Comparison of ENCODE assay signal across 31 cellular contexts in the genomic region with DNA sequence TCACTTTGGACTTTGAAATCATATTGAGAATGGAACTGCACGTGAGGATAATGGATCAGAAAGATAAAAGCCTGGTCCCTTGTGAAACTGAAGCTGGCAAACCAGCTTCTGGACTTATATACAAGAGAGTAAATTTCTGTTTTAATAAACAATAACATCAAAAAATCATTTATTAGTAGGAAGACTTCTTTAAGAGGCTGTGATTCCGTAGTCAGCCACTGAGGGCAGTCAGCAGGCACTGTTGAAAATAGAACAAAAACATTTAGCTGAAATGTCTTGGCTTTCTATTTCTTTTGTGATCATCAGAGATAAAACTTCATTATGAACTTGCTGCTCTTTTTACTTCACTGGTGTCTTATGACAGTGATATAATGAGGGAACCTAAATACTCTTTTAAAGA.
"Had no signal": no experiment of that assay in that cellular context is flagged by ENCODE, and none has a peak within 500 bp of the region (broad histone marks: within the 10 kb centered on the region; RNA-seq: fewer than 3 reads in every experiment).

No MANE protein-coding gene starts in this region.

- H3K9me3 Mint-ChIP-seq: activated naive CD4-positive, alpha-beta T cell treated with anti-CD3 and anti-CD28 coated beads, Interleukin-2, amount 50 U/mL, for 24 hours had no signal

- H3K27me3 Mint-ChIP-seq: activated CD4-positive, alpha-beta memory T cell treated with anti-CD3 and anti-CD28 coated beads, Interleukin-2, amount 10 ng/mL, durations not matched to agents 7 days and 5 days; activated CD8-positive, alpha-beta memory T cell treated with anti-CD3 and anti-CD28 coated beads, Interleukin-2, amount 10 ng/mL, durations not matched to agents 7 days and 5 days; activated naive CD4-positive, alpha-beta T cell treated with anti-CD3 and anti-CD28 coated beads, Interleukin-2, amount 50 U/mL, for 24 hours; activated naive CD8-positive, alpha-beta T cell treated with anti-CD3 and anti-CD28 coated beads, Interleukin-2, amount 10 ng/mL, durations not matched to agents 7 days and 5 days; central memory CD8-positive, alpha-beta T cell had no signal

- H3K36me3 Mint-ChIP-seq: activated naive CD4-positive, alpha-beta T cell treated with anti-CD3 and anti-CD28 coated beads, Interleukin-2, amount 50 U/mL, for 24 hours; activated naive CD8-positive, alpha-beta T cell treated with anti-CD3 and anti-CD28 coated beads, Interleukin-2, amount 10 ng/mL, durations not matched to agents 7 days and 5 days had no signal

- H3K27ac Mint-ChIP-seq: activated CD4-positive, alpha-beta memory T cell treated with anti-CD3 and anti-CD28 coated beads, Interleukin-2, amount 10 ng/mL, durations not matched to agents 7 days and 5 days; activated CD8-positive, alpha-beta memory T cell treated with anti-CD3 and anti-CD28 coated beads, Interleukin-2, amount 10 ng/mL, durations not matched to agents 7 days and 5 days; activated naive CD4-positive, alpha-beta T cell treated with anti-CD3 and anti-CD28 coated beads, Interleukin-2, amount 50 U/mL, for 24 hours; activated naive CD8-positive, alpha-beta T cell treated with anti-CD3 and anti-CD28 coated beads, Interleukin-2, amount 10 ng/mL, durations not matched to agents 7 days and 5 days had no signal

- H3K27ac ChIP-seq: ascending aorta, cardiac muscle cell, SJCRH30, SK-N-MC, WERI-Rb-1 had no signal

- ATAC-seq: activated CD8-positive, alpha-beta memory T cell treated with anti-CD3 and anti-CD28 coated beads, Interleukin-2, amount 10 ng/mL, durations not matched to agents 7 days and 5 days; Panc1 had no signal

- H3K4me3 Mint-ChIP-seq: activated CD4-positive, alpha-beta memory T cell treated with anti-CD3 and anti-CD28 coated beads, Interleukin-2, amount 10 ng/mL, durations not matched to agents 7 days and 5 days; activated CD8-positive, alpha-beta memory T cell treated with anti-CD3 and anti-CD28 coated beads, Interleukin-2, amount 10 ng/mL, durations not matched to agents 7 days and 5 days; activated naive CD4-positive, alpha-beta T cell treated with anti-CD3 and anti-CD28 coated beads, Interleukin-2, amount 50 U/mL, for 24 hours; activated naive CD8-positive, alpha-beta T cell treated with anti-CD3 and anti-CD28 coated beads, Interleukin-2, amount 10 ng/mL, durations not matched to agents 7 days and 5 days; central memory CD8-positive, alpha-beta T cell had no signal

- DNase-seq: activated CD4-positive, alpha-beta memory T cell treated with anti-CD3 and anti-CD28 coated beads, Interleukin-2, amount 10 ng/mL, durations not matched to agents 7 days and 5 days; activated CD4-positive, alpha-beta T cell treated with anti-CD3 and anti-CD28 coated beads for 1 hour; activated CD4-positive, alpha-beta T cell treated with anti-CD3 and anti-CD28 coated beads for 48 hours; activated CD4-positive, CD25-positive, alpha-beta regulatory T cell; activated CD8-positive, alpha-beta memory T cell treated with anti-CD3 and anti-CD28 coated beads for 24 hours; activated CD8-positive, alpha-beta memory T cell treated with anti-CD3 and anti-CD28 coated beads, Interleukin-2, amount 10 ng/mL, durations not matched to agents 7 days and 5 days; activated CD8-positive, alpha-beta memory T cell treated with anti-CD3 and anti-CD28 coated beads, Interleukin-2, amount 50 U/mL, for 48 hours; activated gamma-delta T cell; activated naive CD4-positive, alpha-beta T cell treated with Interleukin-2 at 50 U/mL for 16 hours; activated naive CD8-positive, alpha-beta T cell treated with anti-CD3 and anti-CD28 coated beads, Interleukin-2, amount 10 ng/mL, durations not matched to agents 7 days and 5 days; activated T-cell treated with anti-CD3 and anti-CD28 coated beads, Interleukin-2, amount 50 U/mL, for 48 hours; amygdala; Kasumi-1; MG63; MV-4-11; NCI-H1092; NCI-H1436 treated with DMSO at 0.1 percent for 48 hours; NCI-H1694 treated with DMSO at 0.1 percent for 48 hours; NCI-H2029; NCI-H345; NCI-H524 treated with DMSO at 0.1 percent for 48 hours; SHP77; SJCRH30; T1000; WERI-Rb-1 had no signal

- H3K4me1 Mint-ChIP-seq: activated CD4-positive, alpha-beta memory T cell treated with anti-CD3 and anti-CD28 coated beads, Interleukin-2, amount 10 ng/mL, durations not matched to agents 7 days and 5 days; activated CD8-positive, alpha-beta memory T cell treated with anti-CD3 and anti-CD28 coated beads, Interleukin-2, amount 10 ng/mL, durations not matched to agents 7 days and 5 days; activated naive CD4-positive, alpha-beta T cell treated with anti-CD3 and anti-CD28 coated beads, Interleukin-2, amount 50 U/mL, for 24 hours; activated naive CD8-positive, alpha-beta T cell treated with anti-CD3 and anti-CD28 coated beads, Interleukin-2, amount 10 ng/mL, durations not matched to agents 7 days and 5 days; central memory CD8-positive, alpha-beta T cell had no signal
